ENCODE assay signal across 9 cellular contexts in the genomic region with DNA sequence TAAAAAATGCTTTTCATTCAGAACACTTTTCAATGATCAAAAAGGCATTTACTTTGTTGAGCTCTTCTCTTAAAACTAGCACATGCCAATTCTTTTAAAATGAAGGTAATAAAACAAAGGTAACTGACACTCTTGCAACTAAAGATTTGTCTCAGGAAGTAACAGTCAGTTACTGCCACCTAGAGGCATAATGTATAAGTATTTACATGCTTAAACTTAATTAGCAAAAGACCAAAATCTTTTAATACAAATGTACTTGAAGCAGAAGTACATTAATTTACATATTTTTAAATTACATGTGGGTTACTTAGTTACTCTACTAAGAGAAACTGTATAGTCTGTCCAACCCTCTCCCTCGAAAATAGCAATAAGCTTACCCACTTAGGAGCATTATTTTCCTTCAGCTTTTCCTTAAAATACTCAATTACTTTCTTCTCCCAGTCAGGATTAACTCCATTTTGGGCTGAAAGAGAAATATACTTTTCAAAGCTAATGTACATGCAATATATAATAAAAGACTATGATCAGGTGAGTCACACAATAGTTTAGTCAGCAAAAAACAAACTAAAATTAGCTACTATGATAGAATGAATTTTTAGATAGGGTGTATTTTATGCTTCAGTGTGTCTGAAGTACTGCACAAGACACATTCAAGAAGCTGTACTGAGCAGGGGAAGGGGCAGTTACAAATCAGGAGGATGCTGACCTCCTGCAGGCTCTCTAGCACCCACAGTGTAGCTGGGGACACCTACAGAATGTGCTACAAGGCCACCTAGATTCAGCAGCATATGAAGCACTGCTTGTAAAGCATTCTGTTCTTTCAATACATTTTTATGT. TPM values are rescaled to one million over a fixed set of nuclear protein-coding genes. Genes with fewer than 3 reads are reported as not detected.
DNase-seq lines count a peak whose midpoint lies in the region; ATAC-seq and TF ChIP-seq lines count a peak whose summit lies in the region.
"Had no signal": no experiment of that assay in that cellular context is flagged by ENCODE, and none has a peak within 500 bp of the region (broad histone marks: within the 10 kb centered on the region; RNA-seq: fewer than 3 reads in every experiment).

No MANE protein-coding gene starts in this region.

- peaks cover 72% of the 10 kb centered on the region for H3K79me2 ChIP-seq in KMS-11 (ENCODE audit: insufficient read depth, low read depth)
- H3K79me2 ChIP-seq in hepatocyte = peaks cover 73% of the 10 kb centered on the region

- no peak overlapping the region for H2AFZ ChIP-seq in KMS-11 (ENCODE audit: low read depth)
- H2AFZ ChIP-seq in hepatocyte = no peak overlapping the region

- ATAC-seq in activated B cell treated with CpG ODN at 0.5 μM for 24 hours (ENCODE audit: low read depth) (peak; percentile 50), thoracic aorta (ENCODE audit: insufficient number of reproducible peaks, low FRiP score, low read depth) (no peak), HG03378 (IDR thresholded peaks at IDR 0.05; ENCODE audit: unreplicated experiment) (no peak), GM21423 (IDR thresholded peaks at IDR 0.05; ENCODE audit: unreplicated experiment) (no peak)

- no peaks in the 10 kb centered on the region for H3K9me2 ChIP-seq in hepatocyte (replicated peaks; ENCODE audit: insufficient read depth)

- no peaks in the 10 kb centered on the region for H3K27me3 ChIP-seq in KMS-11 (ENCODE audit: insufficient read depth, low read depth)
- H3K27me3 ChIP-seq in hepatocyte = no peaks in the 10 kb centered on the region
- no peaks in the 10 kb centered on the region for H3K27me3 ChIP-seq in thoracic aorta (replicated peaks; ENCODE audit: insufficient read depth)

- H3K36me3 ChIP-seq in KMS-11 (ENCODE audit: insufficient read depth) (no peaks in the 10 kb centered on the region; the same call in 1 of the 2 replicates), hepatocyte (replicated peaks; ENCODE audit: insufficient read depth, low read depth) (no peaks in the 10 kb centered on the region), thoracic aorta (no peaks in the 10 kb centered on the region)

- H3K27ac Mint-ChIP-seq in activated B cell treated with CpG ODN at 0.5 μM for 24 hours = no peak overlapping the region
- H3K27ac Mint-ChIP-seq: activated naive CD8-positive, alpha-beta T cell treated with anti-CD3 and anti-CD28 coated beads, Interleukin-2, amount 10 ng/mL, durations not matched to agents 7 days and 5 days had no signal

- no peak overlapping the region for H3K4me2 ChIP-seq in KMS-11
- no peak overlapping the region for H3K4me2 ChIP-seq in hepatocyte

- CTCF ChIA-PET in activated B cell treated with CpG ODN at 0.5 μM for 24 hours (lab: Charles Lee) = interaction anchor here (0.6 to 7.2 kb wide), 21 partner anchors 8 to 711 kb away, joined by 3 to 113 read pairs (median 5); partner anchors contain the start of genes GRK5, INPP5F and MCMBP

- H3K4me1 ChIP-seq in KMS-11 (ENCODE audit: low read depth, poor library complexity, severe bottlenecking) (peaks cover 52% of the 10 kb centered on the region), hepatocyte (ENCODE audit: insufficient read depth) (no peaks in the 10 kb centered on the region), thoracic aorta (ENCODE audit: control insufficient read depth in 1 of 2, low read depth in 2 of 2) (no peaks in the 10 kb centered on the region)

- peak; percentile 84 for TF ChIP-seq CTCF in KMS-11 (conservative IDR thresholded peaks at IDR 0.05; ENCODE audit: low read depth, low read length)
- TF ChIP-seq CTCF in activated B cell treated with CpG ODN at 0.5 μM for 24 hours (IDR thresholded peaks at IDR 0.05) = peak; percentile 46
- TF ChIP-seq CTCF in hepatocyte (IDR thresholded peaks at IDR 0.05; ENCODE audit: poor library complexity) = peak; percentile 66
- peak; percentile 53 for TF ChIP-seq CTCF in thoracic aorta (IDR thresholded peaks at IDR 0.05)

- peak; percentile 2 for DNase-seq in NCI-H345 (lab: John Stamatoyannopoulos, UW)
- DNase-seq in NCI-H345 treated with DMSO at 0.1 percent for 48 hours (lab: John Stamatoyannopoulos, UW; ENCODE audit: unreplicated experiment) = no peak
- no peak for DNase-seq in activated B cell treated with CpG ODN at 0.5 μM for 24 hours
- DNase-seq in hepatocyte (ENCODE audit: low spot score) = peak; percentile 62
- DNase-seq in thoracic aorta (ENCODE audit: low spot score) = no peak
- DNase-seq: activated naive CD8-positive, alpha-beta T cell treated with anti-CD3 and anti-CD28 coated beads, Interleukin-2, amount 10 ng/mL, durations not matched to agents 7 days and 5 days had no signal

- H3K9me3 Mint-ChIP-seq in activated B cell treated with CpG ODN at 0.5 μM for 24 hours = peaks cover 4% of the 10 kb centered on the region

- POLR2A ChIA-PET in activated B cell treated with CpG ODN at 0.5 μM for 24 hours (lab: Charles Lee) = interaction anchor here (0.5 to 1.3 kb wide), 6 partner anchors 12 to 768 kb away, joined by 3 to 5 read pairs (median 4); partner anchors contain the start of genes INPP5F and TIAL1

- H3K36me3 Mint-ChIP-seq in activated B cell treated with CpG ODN at 0.5 μM for 24 hours (ENCODE audit: low read depth) = peaks cover 33% of the 10 kb centered on the region

- H4K20me1 ChIP-seq in KMS-11 (ENCODE audit: insufficient read depth) (peaks cover 24% of the 10 kb centered on the region), hepatocyte (ENCODE audit: insufficient read depth, poor library complexity, severe bottlenecking) (peaks cover 15% of the 10 kb centered on the region)

- intact Hi-C loops in activated B cell treated with CpG ODN at 0.5 μM for 24 hours (cut with micrococcal nuclease) = loop anchor here (1.0 to 5.0 kb wide), 9 partner anchors 14 to 662 kb away; partner anchors contain the start of gene INPP5F

- no peaks in the 10 kb centered on the region for H3K9me3 ChIP-seq in hepatocyte (ENCODE audit: low read depth)
- H3K9me3 ChIP-seq in thoracic aorta = no peaks in the 10 kb centered on the region

- peaks cover 30% of the 10 kb centered on the region for H3K4me1 Mint-ChIP-seq in activated B cell treated with CpG ODN at 0.5 μM for 24 hours

- H3K4me3 ChIP-seq in KMS-11 (IDR thresholded peaks at IDR 0.05; ENCODE audit: insufficient read depth, low read depth, low read length) (no peak overlapping the region), hepatocyte (no peak overlapping the region), thoracic aorta (no peak overlapping the region)

- H3K9ac ChIP-seq in KMS-11 = no peak overlapping the region

- no peak overlapping the region for H3K4me3 Mint-ChIP-seq in activated B cell treated with CpG ODN at 0.5 μM for 24 hours
- H3K4me3 Mint-ChIP-seq: activated naive CD8-positive, alpha-beta T cell treated with anti-CD3 and anti-CD28 coated beads, Interleukin-2, amount 10 ng/mL, durations not matched to agents 7 days and 5 days had no signal

- no peak overlapping the region for H3K27ac ChIP-seq in KMS-11
- no peak overlapping the region for H3K27ac ChIP-seq in hepatocyte
- no peak overlapping the region for H3K27ac ChIP-seq in thoracic aorta

- H3K27me3 Mint-ChIP-seq in activated B cell treated with CpG ODN at 0.5 μM for 24 hours = no peaks in the 10 kb centered on the region
- H3K27me3 Mint-ChIP-seq: activated naive CD8-positive, alpha-beta T cell treated with anti-CD3 and anti-CD28 coated beads, Interleukin-2, amount 10 ng/mL, durations not matched to agents 7 days and 5 days had no signal

- WGBS in hepatocyte (ENCODE audit: low lambda C conversion rate, missing lambda C conversion rate) = 76% methylated on average over 1 of the region's 1 CpG

RNA-seq across cellular contexts. Expression of gene MCMBP, which starts 13.0 kb away (rescaled TPM):
- total RNA-seq in activated B cell treated with CpG ODN at 0.5 μM for 24 hours (39.6 and 41.9 TPM in 2 replicates), hepatocyte (36.1 and 45.3 TPM in 2 replicates), thoracic aorta (10 to 100 TPM; 34.8 to 59.8 TPM)
- 25.3 and 33.8 TPM in 2 replicates for polyA plus RNA-seq in hepatocyte

RNA-seq across cellular contexts. Expression of gene SEC23IP, which starts 32.9 kb away (rescaled TPM):
- 73.8 and 79.9 TPM in 2 replicates for total RNA-seq in activated B cell treated with CpG ODN at 0.5 μM for 24 hours
- total RNA-seq in hepatocyte = 27.2 and 27.4 TPM in 2 replicates
- polyA plus RNA-seq in hepatocyte = 39.9 and 46.8 TPM in 2 replicates
- total RNA-seq in thoracic aorta = 10 to 100 TPM; 17.9 to 20.9 TPM

Comparison
In these comparisons a context has a peak if more than half of its experiments do, and no peak if none do; other contexts are left out.
1. DNase-seq: peak in NCI-H345 (single experiment) and hepatocyte (single experiment); none in NCI-H345 treated with DMSO at 0.1 percent for 48 hours (single experiment), activated B cell treated with CpG ODN at 0.5 μM for 24 hours (single experiment) and thoracic aorta (single experiment).
2. Peak in every context shown above with its lines, with median percentiles within 50 percentile points of each other: CTCF ChIP-seq.